Comparison of ENCODE assay signal across 34 cellular contexts in the genomic region with DNA sequence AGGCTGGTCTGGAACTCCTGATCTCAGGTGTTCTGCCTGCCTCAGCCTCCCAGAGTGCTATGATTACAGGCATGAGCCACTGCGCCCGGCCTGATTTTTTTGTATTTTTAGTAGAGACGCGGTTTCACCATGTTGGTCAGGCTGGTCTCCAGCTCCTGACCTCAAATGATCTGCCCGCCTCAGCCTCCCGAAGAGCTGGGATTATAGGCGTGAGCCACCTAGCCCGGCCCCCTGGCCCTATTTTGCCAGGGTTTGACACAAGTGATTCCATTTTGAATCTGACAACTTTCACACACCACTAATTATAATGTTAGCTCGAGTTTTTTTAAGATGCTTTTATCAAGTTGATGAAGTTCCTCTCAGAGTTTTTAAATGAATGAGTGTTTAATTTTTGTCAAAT. TPM values are rescaled to one million over a fixed set of nuclear protein-coding genes. Genes with fewer than 3 reads are reported as not detected.
"Had no signal": no experiment of that assay in that cellular context is flagged by ENCODE, and none has a peak within 500 bp of the region (broad histone marks: within the 10 kb centered on the region; RNA-seq: fewer than 3 reads in every experiment).

No MANE protein-coding gene starts in this region.

- H3K27ac Mint-ChIP-seq: activated CD4-positive, alpha-beta memory T cell treated with anti-CD3 and anti-CD28 coated beads for 36 hours; activated CD4-positive, alpha-beta T cell treated with anti-CD3 and anti-CD28 coated beads, Interleukin-2, amount 10 ng/mL, durations not matched to agents 24 days and 14 days; activated naive CD4-positive, alpha-beta T cell treated with anti-CD3 and anti-CD28 coated beads, Interleukin-2, amount 50 U/mL, for 24 hours; activated naive CD8-positive, alpha-beta T cell treated with anti-CD3 and anti-CD28 coated beads, Interleukin-2, amount 50 U/mL, for 24 hours; activated T-cell treated with anti-CD3 and anti-CD28 coated beads, Interleukin-2, amount 50 U/mL, for 24 hours; naive thymus-derived CD8-positive, alpha-beta T cell; T-helper 17 cell had no signal

- H3K4me1 ChIP-seq: pancreas, psoas muscle, testis had no signal

- H3K36me3 Mint-ChIP-seq: activated CD4-positive, alpha-beta memory T cell treated with anti-CD3 and anti-CD28 coated beads for 36 hours had no signal

- ATAC-seq: activated naive CD8-positive, alpha-beta T cell treated with anti-CD3 and anti-CD28 coated beads, Interleukin-2, amount 50 U/mL, for 24 hours; T-helper 17 cell had no signal

- H3K9me3 Mint-ChIP-seq: activated CD4-positive, alpha-beta memory T cell treated with anti-CD3 and anti-CD28 coated beads for 36 hours; activated CD4-positive, alpha-beta T cell treated with anti-CD3 and anti-CD28 coated beads, Interleukin-2, amount 10 ng/mL, durations not matched to agents 24 days and 14 days; activated naive CD4-positive, alpha-beta T cell treated with anti-CD3 and anti-CD28 coated beads, Interleukin-2, amount 50 U/mL, for 24 hours; activated naive CD8-positive, alpha-beta T cell treated with anti-CD3 and anti-CD28 coated beads, Interleukin-2, amount 50 U/mL, for 24 hours; activated T-cell treated with anti-CD3 and anti-CD28 coated beads, Interleukin-2, amount 50 U/mL, for 24 hours; neural crest cell had no signal

- H3K27me3 ChIP-seq: esophagus squamous epithelium, hepatocyte, pancreas, testis had no signal

- H3K36me3 ChIP-seq: esophagus squamous epithelium, pancreas, WERI-Rb-1 had no signal

- DNase-seq: activated CD4-positive, alpha-beta memory T cell treated with anti-CD3 and anti-CD28 coated beads for 36 hours; activated CD4-positive, alpha-beta T cell treated with anti-CD3 and anti-CD28 coated beads, Interleukin-2, amount 10 ng/mL, durations not matched to agents 24 days and 14 days; activated CD4-positive, CD25-positive, alpha-beta regulatory T cell treated with anti-CD3 and anti-CD28 coated beads, Interleukin-2, amount 50 U/mL, for 72 hours; activated CD8-positive, alpha-beta memory T cell treated with anti-CD3 and anti-CD28 coated beads, Interleukin-2, amount 50 U/mL, for 4 hours; activated gamma-delta T cell treated with Interleukin-2 at 50 U/mL for 16 hours; activated naive CD8-positive, alpha-beta T cell treated with anti-CD3 and anti-CD28 coated beads, Interleukin-2, amount 50 U/mL, for 24 hours; activated T-cell treated with anti-CD3 and anti-CD28 coated beads, Interleukin-2, amount 50 U/mL, for 24 hours; amygdala; central memory CD4-positive, alpha-beta T cell; dermis blood vessel endothelial cell; effector CD8-positive, alpha-beta T cell; esophagus squamous epithelium; foreskin melanocyte; left cardiac atrium; midbrain; naive thymus-derived CD8-positive, alpha-beta T cell; nucleus accumbens; pancreas; psoas muscle; stimulated activated CD4-positive, alpha-beta T cell treated with anti-CD3 and anti-CD28 coated beads, Interleukin-15, amount 100 ng/mL, for 24 hours; stimulated activated CD4-positive, alpha-beta T cell treated with anti-CD3 and anti-CD28 coated beads, Interleukin-2, amount 100 ng/mL, for 24 hours; stimulated activated naive CD8-positive, alpha-beta T cell treated with anti-CD3 and anti-CD28 coated beads, Interleukin-15, Interleukin-2, amounts not matched to agents 100 U/mL and 50 U/mL, for 24 hours; SW 1271; T-helper 17 cell; T1000; testis; trophoblast cell; WERI-Rb-1 had no signal

- H3K9me3 ChIP-seq: esophagus squamous epithelium, pancreas, psoas muscle, testis had no signal

- H3K27ac ChIP-seq: epithelial cell of prostate, hepatocyte, WERI-Rb-1 had no signal

- H3K4me3 ChIP-seq: esophagus squamous epithelium, hepatocyte, pancreas, psoas muscle, testis had no signal

- H3K4me1 Mint-ChIP-seq: activated CD4-positive, alpha-beta T cell treated with anti-CD3 and anti-CD28 coated beads, Interleukin-2, amount 10 ng/mL, durations not matched to agents 24 days and 14 days; activated naive CD4-positive, alpha-beta T cell treated with anti-CD3 and anti-CD28 coated beads, Interleukin-2, amount 50 U/mL, for 24 hours; neural crest cell had no signal

- H3K4me3 Mint-ChIP-seq: activated CD4-positive, alpha-beta memory T cell treated with anti-CD3 and anti-CD28 coated beads for 36 hours; activated CD4-positive, alpha-beta T cell treated with anti-CD3 and anti-CD28 coated beads, Interleukin-2, amount 10 ng/mL, durations not matched to agents 24 days and 14 days; activated naive CD4-positive, alpha-beta T cell treated with anti-CD3 and anti-CD28 coated beads, Interleukin-2, amount 50 U/mL, for 24 hours; activated naive CD8-positive, alpha-beta T cell treated with anti-CD3 and anti-CD28 coated beads, Interleukin-2, amount 50 U/mL, for 24 hours; activated T-cell treated with anti-CD3 and anti-CD28 coated beads, Interleukin-2, amount 50 U/mL, for 24 hours; naive thymus-derived CD8-positive, alpha-beta T cell; neural crest cell; T-helper 17 cell had no signal

RNA-seq across cellular contexts. Expression of gene TTLL9, which starts 25.6 kb away (rescaled TPM):
- total RNA-seq: activated CD4-positive, alpha-beta memory T cell treated with anti-CD3 and anti-CD28 coated beads for 36 hours; activated CD4-positive, alpha-beta T cell treated with anti-CD3 and anti-CD28 coated beads, Interleukin-2, amount 10 ng/mL, durations not matched to agents 24 days and 14 days; activated CD8-positive, alpha-beta memory T cell treated with anti-CD3 and anti-CD28 coated beads for 36 hours; dermis blood vessel endothelial cell; hepatocyte; naive thymus-derived CD8-positive, alpha-beta T cell; psoas muscle; T-helper 17 cell had no signal
- polyA plus RNA-seq: keratinocyte; naive thymus-derived CD8-positive, alpha-beta T cell had no signal

RNA-seq across cellular contexts. Expression of gene DUSP15, which starts 25.7 kb away (rescaled TPM):
- total RNA-seq: activated CD4-positive, alpha-beta memory T cell treated with anti-CD3 and anti-CD28 coated beads for 36 hours; activated CD4-positive, alpha-beta T cell treated with anti-CD3 and anti-CD28 coated beads, Interleukin-2, amount 10 ng/mL, durations not matched to agents 24 days and 14 days; activated CD8-positive, alpha-beta memory T cell treated with anti-CD3 and anti-CD28 coated beads for 36 hours; naive thymus-derived CD8-positive, alpha-beta T cell; T-helper 17 cell had no signal
- polyA plus RNA-seq: keratinocyte; naive thymus-derived CD8-positive, alpha-beta T cell had no signal

RNA-seq across cellular contexts. Expression of gene FOXS1, which starts 50.6 kb away (rescaled TPM):
- total RNA-seq: activated CD4-positive, alpha-beta memory T cell treated with anti-CD3 and anti-CD28 coated beads for 36 hours; activated CD4-positive, alpha-beta T cell treated with anti-CD3 and anti-CD28 coated beads, Interleukin-2, amount 10 ng/mL, durations not matched to agents 24 days and 14 days; activated CD8-positive, alpha-beta memory T cell treated with anti-CD3 and anti-CD28 coated beads for 36 hours; dermis blood vessel endothelial cell; naive thymus-derived CD8-positive, alpha-beta T cell; neural crest cell; T-helper 17 cell had no signal
- polyA plus RNA-seq: keratinocyte; naive thymus-derived CD8-positive, alpha-beta T cell had no signal
